1 cellular context compared by ENCODE assay signal in the genomic region with DNA sequence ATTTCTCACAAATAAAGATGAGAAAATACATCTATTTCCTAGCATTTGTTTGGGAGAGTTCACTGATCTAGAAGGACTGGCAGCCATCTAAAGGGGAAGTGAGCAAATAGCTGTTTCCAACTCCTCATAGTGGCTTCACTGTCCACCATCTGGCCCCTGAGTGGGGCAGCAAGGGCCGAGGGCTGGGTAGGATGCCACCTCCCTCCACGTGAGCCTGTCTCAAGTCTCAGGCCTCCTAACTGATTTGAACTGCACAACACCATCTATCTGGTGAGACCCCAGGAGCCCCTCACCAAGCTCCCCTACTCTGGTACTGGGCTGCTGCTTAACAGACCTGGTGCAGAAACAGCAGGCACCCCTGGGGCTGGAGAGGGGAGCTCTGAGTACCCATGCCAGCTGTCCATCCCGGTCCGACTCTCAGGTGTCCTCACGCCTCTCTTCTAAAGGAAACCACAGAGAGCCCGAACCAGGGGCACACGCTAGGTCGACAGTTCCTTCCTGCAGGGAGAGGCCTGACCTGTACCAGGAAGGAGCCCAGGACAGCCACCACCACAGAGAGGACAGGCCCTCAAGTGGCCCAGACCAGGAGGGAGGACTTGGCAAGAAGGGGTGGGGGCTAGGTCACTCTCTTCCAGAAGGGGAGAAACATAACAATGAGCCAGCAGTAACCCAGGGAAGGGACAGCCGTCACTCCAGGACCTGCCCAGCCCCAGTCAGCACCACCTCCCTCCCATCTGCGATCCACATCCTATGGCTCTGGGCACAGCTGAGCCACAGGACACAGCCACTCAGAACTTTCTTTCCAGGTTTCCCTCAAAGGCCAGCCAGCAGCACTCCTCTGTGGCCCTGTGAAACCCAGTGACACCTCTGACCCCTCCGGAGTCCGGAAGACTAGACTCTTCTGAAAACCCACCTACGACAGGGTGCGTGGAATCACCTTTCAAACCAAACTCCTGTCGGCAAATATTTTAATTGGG.
TF ChIP-seq lines count a peak whose summit lies in the region.

No MANE protein-coding gene starts in this region.

TF ChIP-seq in GM12878, 131 proteins besides CTCF, POLR2A, EP300 and RAD21 (continued from another document):
- no peak for TF ChIP-seq BRCA1 (IDR thresholded peaks at IDR 0.05; ENCODE audit: low read depth, low read length)
- no peak for TF ChIP-seq CREM (IDR thresholded peaks at IDR 0.05; ENCODE audit: low read depth)
- TF ChIP-seq, protein P1, sequence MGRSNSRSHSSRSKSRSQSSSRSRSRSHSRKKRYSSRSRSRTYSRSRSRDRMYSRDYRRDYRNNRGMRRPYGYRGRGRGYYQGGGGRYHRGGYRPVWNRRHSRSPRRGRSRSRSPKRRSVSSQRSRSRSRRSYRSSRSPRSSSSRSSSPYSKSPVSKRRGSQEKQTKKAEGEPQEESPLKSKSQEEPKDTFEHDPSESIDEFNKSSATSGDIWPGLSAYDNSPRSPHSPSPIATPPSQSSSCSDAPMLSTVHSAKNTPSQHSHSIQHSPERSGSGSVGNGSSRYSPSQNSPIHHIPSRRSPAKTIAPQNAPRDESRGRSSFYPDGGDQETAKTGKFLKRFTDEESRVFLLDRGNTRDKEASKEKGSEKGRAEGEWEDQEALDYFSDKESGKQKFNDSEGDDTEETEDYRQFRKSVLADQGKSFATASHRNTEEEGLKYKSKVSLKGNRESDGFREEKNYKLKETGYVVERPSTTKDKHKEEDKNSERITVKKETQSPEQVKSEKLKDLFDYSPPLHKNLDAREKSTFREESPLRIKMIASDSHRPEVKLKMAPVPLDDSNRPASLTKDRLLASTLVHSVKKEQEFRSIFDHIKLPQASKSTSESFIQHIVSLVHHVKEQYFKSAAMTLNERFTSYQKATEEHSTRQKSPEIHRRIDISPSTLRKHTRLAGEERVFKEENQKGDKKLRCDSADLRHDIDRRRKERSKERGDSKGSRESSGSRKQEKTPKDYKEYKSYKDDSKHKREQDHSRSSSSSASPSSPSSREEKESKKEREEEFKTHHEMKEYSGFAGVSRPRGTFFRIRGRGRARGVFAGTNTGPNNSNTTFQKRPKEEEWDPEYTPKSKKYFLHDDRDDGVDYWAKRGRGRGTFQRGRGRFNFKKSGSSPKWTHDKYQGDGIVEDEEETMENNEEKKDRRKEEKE (IDR thresholded peaks at IDR 0.05) = 0 out of 2 replicates have a peak, but pooled peaks have one; percentile 3
TF ChIP-seq in GM12878: peak in this region for 21.
